In the genomic region with DNA sequence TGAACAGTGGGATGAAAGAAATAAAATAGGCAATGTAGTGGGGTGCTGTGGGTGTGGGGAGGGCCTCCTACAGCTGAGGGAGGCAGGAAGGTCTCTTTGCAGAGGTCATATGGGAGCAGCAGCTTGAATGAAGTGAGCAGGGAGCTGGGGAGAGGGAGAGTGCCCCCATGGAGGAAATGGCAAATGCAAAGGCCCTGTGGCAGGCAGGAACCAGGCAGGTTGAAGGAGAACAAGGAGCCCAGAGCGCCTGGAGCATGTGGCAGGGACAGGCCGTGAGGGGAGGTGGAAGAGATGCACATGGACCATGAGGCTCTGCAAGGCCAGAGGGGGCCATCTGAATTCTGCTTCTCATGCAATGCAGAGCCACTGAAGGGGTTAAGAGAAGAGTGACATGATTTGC, we compare ENCODE assay signal across 26 cellular contexts.
"Had no signal": no experiment of that assay in that cellular context is flagged by ENCODE, and none has a peak within 500 bp of the region (broad histone marks: within the 10 kb centered on the region; RNA-seq: fewer than 3 reads in every experiment).

No MANE protein-coding gene starts in this region.

- FAIRE-seq: islet of Langerhans, kidney had no signal

- H3K27me3 Mint-ChIP-seq: stimulated activated naive CD8-positive, alpha-beta T cell treated with anti-CD3 and anti-CD28 coated beads, Interleukin-15, Interleukin-2, amounts not matched to agents 100 ng/mL and 50 ng/mL, for 24 hours had no signal

- H3K27me3 ChIP-seq: left lung, ovary, right atrium auricular region, right lobe of liver, tibial nerve, upper lobe of left lung, vagina had no signal

- ATAC-seq: left colon; left lung; lower lobe of right lung; mucosa of descending colon; naive thymus-derived CD4-positive, alpha-beta T cell; natural killer cell treated with Interleukin-12 subunit alpha and Interleukin-12 subunit beta and Interleukin-15 and Interleukin-18, amount 100 ng/mL, for 72 hours; right lobe of liver; stimulated activated effector memory CD8-positive, alpha-beta T cell treated with anti-CD3 and anti-CD28 coated beads, Interleukin-12 subunit alpha, Interleukin-12 subunit beta, amount 100 ng/mL, for 72 hours had no signal

- H3K4me3 Mint-ChIP-seq: immature natural killer cell; memory B cell; naive thymus-derived CD4-positive, alpha-beta T cell; natural killer cell treated with Interleukin-12 subunit alpha and Interleukin-12 subunit beta and Interleukin-15 and Interleukin-18, amount 100 ng/mL, for 72 hours; stimulated activated effector memory CD8-positive, alpha-beta T cell treated with anti-CD3 and anti-CD28 coated beads, Interleukin-12 subunit alpha, Interleukin-12 subunit beta, amount 100 ng/mL, for 72 hours; stimulated activated naive CD8-positive, alpha-beta T cell treated with anti-CD3 and anti-CD28 coated beads, Interleukin-15, Interleukin-2, amounts not matched to agents 100 ng/mL and 50 ng/mL, for 24 hours had no signal

- H3K36me3 Mint-ChIP-seq: immature natural killer cell; memory B cell; naive thymus-derived CD4-positive, alpha-beta T cell; natural killer cell treated with Interleukin-12 subunit alpha and Interleukin-12 subunit beta and Interleukin-15 and Interleukin-18, amount 100 ng/mL, for 72 hours; stimulated activated effector memory CD8-positive, alpha-beta T cell treated with anti-CD3 and anti-CD28 coated beads, Interleukin-12 subunit alpha, Interleukin-12 subunit beta, amount 100 ng/mL, for 72 hours had no signal

- H3K9me3 Mint-ChIP-seq: immature natural killer cell; natural killer cell treated with Interleukin-12 subunit alpha and Interleukin-12 subunit beta and Interleukin-15 and Interleukin-18, amount 100 ng/mL, for 72 hours; stimulated activated effector memory CD8-positive, alpha-beta T cell treated with anti-CD3 and anti-CD28 coated beads, Interleukin-12 subunit alpha, Interleukin-12 subunit beta, amount 100 ng/mL, for 72 hours; stimulated activated naive CD8-positive, alpha-beta T cell treated with anti-CD3 and anti-CD28 coated beads, Interleukin-15, Interleukin-2, amounts not matched to agents 100 ng/mL and 50 ng/mL, for 24 hours had no signal

- H3K9me3 ChIP-seq: left lung, lower lobe of right lung, mucosa of descending colon, ovary, right atrium auricular region, right lobe of liver, tibial nerve, upper lobe of left lung, vagina had no signal

- H3K27ac ChIP-seq: left lung, lower lobe of right lung, ovary, right atrium auricular region, right lobe of liver, tibial nerve, upper lobe of left lung, vagina had no signal

- H3K27ac Mint-ChIP-seq: immature natural killer cell; memory B cell; naive thymus-derived CD4-positive, alpha-beta T cell; natural killer cell treated with Interleukin-12 subunit alpha and Interleukin-12 subunit beta and Interleukin-15 and Interleukin-18, amount 100 ng/mL, for 72 hours; progenitor cell of endocrine pancreas; stimulated activated effector memory CD8-positive, alpha-beta T cell treated with anti-CD3 and anti-CD28 coated beads, Interleukin-12 subunit alpha, Interleukin-12 subunit beta, amount 100 ng/mL, for 72 hours; stimulated activated naive CD8-positive, alpha-beta T cell treated with anti-CD3 and anti-CD28 coated beads, Interleukin-15, Interleukin-2, amounts not matched to agents 100 ng/mL and 50 ng/mL, for 24 hours had no signal

- H3K4me3 ChIP-seq: left lung, lower lobe of right lung, mucosa of descending colon, ovary, right atrium auricular region, right lobe of liver, smooth muscle cell, tibial nerve, upper lobe of left lung, vagina had no signal

- H3K4me2 ChIP-seq: smooth muscle cell had no signal

- H3K4me1 ChIP-seq: left lung, lower lobe of right lung, right atrium auricular region, right lobe of liver, tibial nerve, upper lobe of left lung, vagina had no signal

- H3K36me3 ChIP-seq: left lung, lower lobe of right lung, ovary, right atrium auricular region, right lobe of liver, tibial nerve, upper lobe of left lung, vagina had no signal

- H3K4me1 Mint-ChIP-seq: immature natural killer cell; memory B cell; naive thymus-derived CD4-positive, alpha-beta T cell; stimulated activated effector memory CD8-positive, alpha-beta T cell treated with anti-CD3 and anti-CD28 coated beads, Interleukin-12 subunit alpha, Interleukin-12 subunit beta, amount 100 ng/mL, for 72 hours had no signal

- DNase-seq: head of caudate nucleus; hippocampal formation; immature natural killer cell; kidney; left colon; left lung; midbrain; mucosa of descending colon; naive thymus-derived CD4-positive, alpha-beta T cell; ovary; right lobe of liver; stimulated activated CD4-positive, alpha-beta T cell treated with anti-CD3 and anti-CD28 coated beads, Interleukin-4, amount 100 ng/mL, for 24 hours; stimulated activated naive CD4-positive, alpha-beta T cell; substantia nigra; upper lobe of left lung had no signal
